In the genomic region with DNA sequence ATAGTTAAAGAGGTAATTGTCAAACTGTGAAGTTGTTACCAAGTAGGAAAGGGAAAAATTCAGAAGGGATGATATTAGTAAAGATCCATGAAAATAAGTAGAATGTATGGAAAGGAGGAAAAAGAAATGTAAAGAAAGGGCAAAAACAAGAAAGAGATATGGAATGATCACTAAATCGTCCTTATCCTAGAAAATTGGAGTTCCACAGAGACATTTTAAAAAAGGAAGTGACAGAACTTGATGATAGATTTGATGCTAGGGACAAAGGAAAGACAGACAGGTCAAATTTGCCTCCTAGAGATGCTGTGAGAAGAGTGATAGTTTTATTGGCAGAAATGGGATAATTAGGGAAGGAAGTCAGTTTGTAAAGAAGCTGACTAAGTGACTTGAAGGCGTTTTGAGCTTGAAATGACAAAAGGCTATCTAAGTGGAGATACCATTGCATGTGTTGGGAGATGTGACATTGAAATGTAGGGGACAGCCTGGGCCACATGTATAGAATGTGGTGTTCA, we compare ENCODE assay signal across 28 cellular contexts.
"Had no signal": no experiment of that assay in that cellular context is flagged by ENCODE, and none has a peak within 500 bp of the region (broad histone marks: within the 10 kb centered on the region; RNA-seq: fewer than 3 reads in every experiment).

No MANE protein-coding gene starts in this region.

- H3K27ac Mint-ChIP-seq: naive thymus-derived CD4-positive, alpha-beta T cell; natural killer cell; nephron; neural progenitor cell; progenitor cell of endocrine pancreas; stimulated activated effector memory CD8-positive, alpha-beta T cell treated with anti-CD3 and anti-CD28 coated beads, Interleukin-12 subunit alpha, Interleukin-12 subunit beta, amount 100 ng/mL, for 72 hours; stimulated activated naive B cell treated with anti-CD40 and anti-IgM and Interleukin-4, amounts not matched to agents 10 μg/mL and 1 μg/mL and 100 μg/mL, for 72 hours; stimulated activated naive CD8-positive, alpha-beta T cell treated with anti-CD3 and anti-CD28 coated beads, Interleukin-15, Interleukin-2, amounts not matched to agents 100 ng/mL and 50 ng/mL, for 24 hours; type B pancreatic cell had no signal

- H3K9me3 ChIP-seq: ovary, psoas muscle, right lobe of liver, sigmoid colon, stomach, tibial artery, transverse colon, upper lobe of right lung, uterus had no signal

- H3K4me3 ChIP-seq: neural progenitor cell, ovary, psoas muscle, right lobe of liver, sigmoid colon, stomach, tibial artery, transverse colon, upper lobe of right lung, uterus had no signal

- H3K4me2 ChIP-seq: neural progenitor cell had no signal

- H3K27ac ChIP-seq: neural progenitor cell, ovary, parathyroid adenoma, psoas muscle, right lobe of liver, sigmoid colon, stomach, tibial artery, transverse colon, upper lobe of right lung, uterus had no signal

- H3K27me3 Mint-ChIP-seq: progenitor cell of endocrine pancreas; stimulated activated naive B cell treated with anti-CD40 and anti-IgM and Interleukin-4, amounts not matched to agents 10 μg/mL and 1 μg/mL and 100 μg/mL, for 72 hours; stimulated activated naive CD8-positive, alpha-beta T cell treated with anti-CD3 and anti-CD28 coated beads, Interleukin-15, Interleukin-2, amounts not matched to agents 100 ng/mL and 50 ng/mL, for 24 hours; type B pancreatic cell had no signal

- H3K27me3 ChIP-seq: neural progenitor cell, ovary, right lobe of liver, sigmoid colon, stomach, tibial artery, transverse colon, upper lobe of right lung, uterus had no signal

- H2AFZ ChIP-seq: neural progenitor cell, parathyroid adenoma had no signal

- H3K4me1 ChIP-seq: neural progenitor cell, parathyroid adenoma, psoas muscle, right lobe of liver, sigmoid colon, stomach, tibial artery, transverse colon, upper lobe of right lung, uterus had no signal

- H3K36me3 ChIP-seq: ovary, transverse colon, uterus had no signal

- H3K9ac ChIP-seq: neural progenitor cell, parathyroid adenoma had no signal

- H3K4me3 Mint-ChIP-seq: naive thymus-derived CD4-positive, alpha-beta T cell; natural killer cell; nephron; neural progenitor cell; stimulated activated effector memory CD8-positive, alpha-beta T cell treated with anti-CD3 and anti-CD28 coated beads, Interleukin-12 subunit alpha, Interleukin-12 subunit beta, amount 100 ng/mL, for 72 hours; stimulated activated naive B cell treated with anti-CD40 and anti-IgM and Interleukin-4, amounts not matched to agents 10 μg/mL and 1 μg/mL and 100 μg/mL, for 72 hours; stimulated activated naive CD8-positive, alpha-beta T cell treated with anti-CD3 and anti-CD28 coated beads, Interleukin-15, Interleukin-2, amounts not matched to agents 100 ng/mL and 50 ng/mL, for 24 hours; type B pancreatic cell had no signal

- H3K36me3 Mint-ChIP-seq: natural killer cell; stimulated activated effector memory CD8-positive, alpha-beta T cell treated with anti-CD3 and anti-CD28 coated beads, Interleukin-12 subunit alpha, Interleukin-12 subunit beta, amount 100 ng/mL, for 72 hours had no signal

- DNase-seq: naive thymus-derived CD4-positive, alpha-beta T cell; natural killer cell; occipital lobe; ovary; posterior cingulate gyrus; psoas muscle; right cardiac atrium; right lobe of liver; sigmoid colon; small intestine; stimulated activated CD4-positive, alpha-beta T cell treated with anti-CD3 and anti-CD28 coated beads, Interleukin-15, amount 100 ng/mL, for 24 hours; stimulated activated CD4-positive, alpha-beta T cell treated with anti-CD3 and anti-CD28 coated beads, Interleukin-2, amount 100 ng/mL, for 24 hours; stimulated activated CD4-positive, alpha-beta T cell treated with anti-CD3 and anti-CD28 coated beads, Interleukin-2, amount 100 ng/mL, for 48 hours; stimulated activated CD4-positive, alpha-beta T cell treated with anti-CD3 and anti-CD28 coated beads, Interleukin-4, amount 100 ng/mL, for 24 hours; stimulated activated naive B cell treated with anti-CD40 and anti-IgM and Interleukin-4, amounts not matched to agents 10 μg/mL and 1 μg/mL and 100 μg/mL, for 72 hours; stimulated activated naive CD4-positive, alpha-beta T cell treated with Interleukin-2 at 50 U/mL for 16 hours; stomach; tibial artery; transverse colon; upper lobe of right lung; uterus had no signal

- H3K79me2 ChIP-seq: parathyroid adenoma had no signal

- ATAC-seq: naive thymus-derived CD4-positive, alpha-beta T cell; natural killer cell; psoas muscle; right cardiac atrium; right lobe of liver; stimulated activated effector memory CD8-positive, alpha-beta T cell treated with anti-CD3 and anti-CD28 coated beads, Interleukin-12 subunit alpha, Interleukin-12 subunit beta, amount 100 ng/mL, for 72 hours; stimulated activated naive B cell treated with anti-CD40 and anti-IgM and Interleukin-4, amounts not matched to agents 10 μg/mL and 1 μg/mL and 100 μg/mL, for 72 hours; upper lobe of right lung had no signal

- H3K9me3 Mint-ChIP-seq: naive thymus-derived CD4-positive, alpha-beta T cell; natural killer cell; nephron; neural progenitor cell; stimulated activated effector memory CD8-positive, alpha-beta T cell treated with anti-CD3 and anti-CD28 coated beads, Interleukin-12 subunit alpha, Interleukin-12 subunit beta, amount 100 ng/mL, for 72 hours; stimulated activated naive B cell treated with anti-CD40 and anti-IgM and Interleukin-4, amounts not matched to agents 10 μg/mL and 1 μg/mL and 100 μg/mL, for 72 hours; stimulated activated naive CD8-positive, alpha-beta T cell treated with anti-CD3 and anti-CD28 coated beads, Interleukin-15, Interleukin-2, amounts not matched to agents 100 ng/mL and 50 ng/mL, for 24 hours; type B pancreatic cell had no signal

- H3K4me1 Mint-ChIP-seq: naive thymus-derived CD4-positive, alpha-beta T cell; natural killer cell; nephron; neural progenitor cell; stimulated activated effector memory CD8-positive, alpha-beta T cell treated with anti-CD3 and anti-CD28 coated beads, Interleukin-12 subunit alpha, Interleukin-12 subunit beta, amount 100 ng/mL, for 72 hours; stimulated activated naive B cell treated with anti-CD40 and anti-IgM and Interleukin-4, amounts not matched to agents 10 μg/mL and 1 μg/mL and 100 μg/mL, for 72 hours had no signal
